ENCODE assay signal across 13 cellular contexts in genomic region chr7:47954231-47954911, GRCh38. TPM values are rescaled to one million over a fixed set of nuclear protein-coding genes. Genes with fewer than 3 reads are reported as not detected.
A peak's percentile ranks its signal among the peaks of the same experiment; 100 is the strongest.
DNase-seq lines count a peak whose midpoint lies in the region; ATAC-seq and TF ChIP-seq lines count a peak whose summit lies in the region.
"Had no signal": no experiment of that assay in that cellular context is flagged by ENCODE, and none has a peak within 500 bp of the region (broad histone marks: within the 10 kb centered on the region; RNA-seq: fewer than 3 reads in every experiment).

No MANE protein-coding gene starts in this region.

- WGBS in upper lobe of left lung, 2 donors: 89 to 91% methylated on average over 4 of the region's 4 CpGs

- H3K4me1 ChIP-seq in upper lobe of left lung: peaks cover 6 to 18% (median 13%) of the 10 kb centered on the region in 4 donors

- TF ChIP-seq CTCF in GM20000 (IDR thresholded peaks at IDR 0.05; ENCODE audit: extremely low read depth, missing control alignments) (no peak), upper lobe of left lung (IDR thresholded peaks at IDR 0.05) (no peak)

- peak overlapping the region; percentile 76 to 78 for H3K27ac Mint-ChIP-seq in effector memory CD8-positive, alpha-beta T cell

- ATAC-seq in HG03342 (IDR thresholded peaks at IDR 0.05; ENCODE audit: unreplicated experiment): peak; percentile 43
- ATAC-seq in effector memory CD8-positive, alpha-beta T cell (replicated peaks): no peak
- no peak for ATAC-seq in HG03175 (IDR thresholded peaks at IDR 0.05; ENCODE audit: unreplicated experiment)
- no peak for ATAC-seq in upper lobe of left lung (ENCODE audit: low FRiP score in 2 of 2)
- ATAC-seq in HG02623 (IDR thresholded peaks at IDR 0.05; ENCODE audit: unreplicated experiment): no peak
- ATAC-seq in Right ventricle myocardium inferior: no peak
- ATAC-seq: HCT116, right lobe of liver had no signal

- no peak overlapping the region for H3K4me3 Mint-ChIP-seq in effector memory CD8-positive, alpha-beta T cell

- peaks cover 5% of the 10 kb centered on the region for H3K36me3 Mint-ChIP-seq in effector memory CD8-positive, alpha-beta T cell (ENCODE audit: insufficient read depth)

- TF ChIP-seq EP300 in upper lobe of left lung (IDR thresholded peaks at IDR 0.05): no peak

- H3K9me3 ChIP-seq in upper lobe of left lung: no peaks in the 10 kb centered on the region
- H3K9me3 ChIP-seq: right lobe of liver had no signal

- no peaks in the 10 kb centered on the region for H3K27me3 Mint-ChIP-seq in effector memory CD8-positive, alpha-beta T cell

- DNase-seq in GM03348 (ENCODE audit: low spot score): peak; percentile 27
- peak; percentile 45 for DNase-seq in GM20000 (ENCODE audit: low spot score)
- no peak for DNase-seq in effector memory CD8-positive, alpha-beta T cell
- DNase-seq in upper lobe of left lung: no peak
- DNase-seq in Right ventricle myocardium inferior (ENCODE audit: missing footprints): no peak
- DNase-seq: NCI-H2081 treated with DMSO at 0.1 percent for 48 hours, PC-9, right lobe of liver had no signal

- peaks cover 0 to 2% of the 10 kb centered on the region in 2 donors for H3K4me1 Mint-ChIP-seq in effector memory CD8-positive, alpha-beta T cell (ENCODE audit: low read depth in 2 of 2)

- no peak for TF ChIP-seq POLR2A in upper lobe of left lung (IDR thresholded peaks at IDR 0.05)

- H3K9me3 Mint-ChIP-seq in effector memory CD8-positive, alpha-beta T cell: no peaks in the 10 kb centered on the region

- intact Hi-C loops in Right ventricle myocardium inferior (cut with DNase I): no loop called here

- H3K36me3 ChIP-seq in upper lobe of left lung: peaks cover 0 to 33% (median 6%) of the 10 kb centered on the region in 4 donors

- H3K27ac ChIP-seq in upper lobe of left lung: no peak overlapping the region
- H3K27ac ChIP-seq: BLaER1 treated with 17β-estradiol and CSF1 and Interleukin-3, amounts not matched to agents 10 nM and 100 nM; PC-9; right lobe of liver had no signal

- no peaks in the 10 kb centered on the region for H3K27me3 ChIP-seq in upper lobe of left lung
- H3K27me3 ChIP-seq: BLaER1 treated with 17β-estradiol and CSF1 and Interleukin-3, amounts not matched to agents 10 nM and 100 nM; right lobe of liver had no signal

- H3K4me3 ChIP-seq in upper lobe of left lung: no peak overlapping the region
- H3K4me3 ChIP-seq: BLaER1 treated with 17β-estradiol and CSF1 and Interleukin-3, amounts not matched to agents 10 nM and 100 nM; PC-9; right lobe of liver had no signal

RNA-seq across cellular contexts. Expression of gene PKD1L1, which starts 6.1 kb away (rescaled TPM):
- total RNA-seq in upper lobe of left lung: 1 to 10 TPM in 2 of 6 donors, under 1 TPM in 4; 0.46 to 4.8 (median 0.75) TPM
- 1.3 TPM for total RNA-seq in Right ventricle myocardium inferior

RNA-seq across cellular contexts. Expression of gene HUS1, which starts 25.0 kb away (rescaled TPM):
- 10 to 100 TPM; 24.2 to 38.8 (median 26.7) TPM for total RNA-seq in upper lobe of left lung
- 29.6 TPM for total RNA-seq in Right ventricle myocardium inferior

Comparison
In these comparisons a context has a peak if more than half of its experiments do, and no peak if none do; other contexts are left out.
1. DNase-seq: peak in GM03348 (single experiment) and GM20000 (single experiment); none in effector memory CD8-positive, alpha-beta T cell (0 of 3), upper lobe of left lung (0 of 2) and Right ventricle myocardium inferior (single experiment).